In genomic region chrX:19666950-19667349, GRCh38 we compare ENCODE assay signal across 18 cellular contexts.
DNase-seq lines count a peak whose midpoint lies in the region; ATAC-seq and TF ChIP-seq lines count a peak whose summit lies in the region.
"Had no signal": no experiment of that assay in that cellular context is flagged by ENCODE, and none has a peak within 500 bp of the region (broad histone marks: within the 10 kb centered on the region; RNA-seq: fewer than 3 reads in every experiment).

No MANE protein-coding gene starts in this region.

- peak overlapping the region; percentile 64 for H3K27ac Mint-ChIP-seq in activated CD8-positive, alpha-beta T cell treated with anti-CD3 and anti-CD28 coated beads for 36 hours
- no peak overlapping the region for H3K27ac Mint-ChIP-seq in activated CD8-positive, alpha-beta T cell treated with anti-CD3 and anti-CD28 coated beads, Interleukin-2, amount 10 ng/mL, durations not matched to agents 7 days and 5 days
- peak overlapping the region; percentile 75 for H3K27ac Mint-ChIP-seq in CD4-positive, alpha-beta T cell
- H3K27ac Mint-ChIP-seq in T-cell = peak overlapping the region; percentile 62 to 67
- H3K27ac Mint-ChIP-seq in natural killer cell = peak overlapping the region; percentile 13 to 63
- H3K27ac Mint-ChIP-seq: HFFc6 had no signal

- no peak for TF ChIP-seq CTCF in activated CD8-positive, alpha-beta T cell treated with anti-CD3 and anti-CD28 coated beads for 36 hours (IDR thresholded peaks at IDR 0.05)
- TF ChIP-seq CTCF in CD4-positive, alpha-beta T cell (IDR thresholded peaks at IDR 0.05) = no peak
- no peak for TF ChIP-seq CTCF in natural killer cell (IDR thresholded peaks at IDR 0.05)

- no peaks in the 10 kb centered on the region for H3K9me3 Mint-ChIP-seq in activated CD8-positive, alpha-beta T cell treated with anti-CD3 and anti-CD28 coated beads for 36 hours
- H3K9me3 Mint-ChIP-seq in activated CD8-positive, alpha-beta T cell treated with anti-CD3 and anti-CD28 coated beads, Interleukin-2, amount 10 ng/mL, durations not matched to agents 7 days and 5 days (ENCODE audit: insufficient read depth) = no peaks in the 10 kb centered on the region
- no peaks in the 10 kb centered on the region for H3K9me3 Mint-ChIP-seq in CD4-positive, alpha-beta T cell
- H3K9me3 Mint-ChIP-seq in T-cell (no peaks in the 10 kb centered on the region), natural killer cell (no peaks in the 10 kb centered on the region)
- H3K9me3 Mint-ChIP-seq: HFFc6 had no signal

- no peak overlapping the region for H3K4me3 Mint-ChIP-seq in activated CD8-positive, alpha-beta T cell treated with anti-CD3 and anti-CD28 coated beads for 36 hours
- no peak overlapping the region for H3K4me3 Mint-ChIP-seq in activated CD8-positive, alpha-beta T cell treated with anti-CD3 and anti-CD28 coated beads, Interleukin-2, amount 10 ng/mL, durations not matched to agents 7 days and 5 days
- no peak overlapping the region for H3K4me3 Mint-ChIP-seq in CD4-positive, alpha-beta T cell
- H3K4me3 Mint-ChIP-seq in T-cell = no peak overlapping the region
- no peak overlapping the region for H3K4me3 Mint-ChIP-seq in natural killer cell
- H3K4me3 Mint-ChIP-seq: HFFc6 had no signal

- no peak for DNase-seq in activated CD8-positive, alpha-beta T cell treated with anti-CD3 and anti-CD28 coated beads for 36 hours
- no peak for DNase-seq in activated CD8-positive, alpha-beta T cell treated with anti-CD3 and anti-CD28 coated beads, Interleukin-2, amount 10 ng/mL, durations not matched to agents 7 days and 5 days
- no peak for DNase-seq in CD4-positive, alpha-beta T cell
- no peak for DNase-seq in T-cell
- DNase-seq in natural killer cell = no peak
- DNase-seq in Ammon's horn (ENCODE audit: low spot score) = no peak
- DNase-seq in DMS153 treated with DMSO at 0.1 percent for 48 hours (lab: John Stamatoyannopoulos, UW; ENCODE audit: unreplicated experiment) = no peak
- DNase-seq: AML-193, GDM1, HFFc6, MG63, NCI-H1092, NCI-H146, NCI-H2081, NCI-H510A, NCI-H774 had no signal

- H3K27ac ChIP-seq in CD4-positive, alpha-beta T cell (ENCODE audit: low read depth, low read length) = no peak overlapping the region
- H3K27ac ChIP-seq: RWPE1 had no signal

- POLR2A ChIA-PET in activated CD8-positive, alpha-beta T cell treated with anti-CD3 and anti-CD28 coated beads for 36 hours (lab: Charles Lee) = no interaction called here
- POLR2A ChIA-PET in activated CD8-positive, alpha-beta T cell treated with anti-CD3 and anti-CD28 coated beads, Interleukin-2, amount 10 ng/mL, durations not matched to agents 7 days and 5 days (lab: Charles Lee) = no interaction called here
- POLR2A ChIA-PET in CD4-positive, alpha-beta T cell (lab: Charles Lee) = no interaction called here
- POLR2A ChIA-PET in T-cell (lab: Charles Lee) = no interaction called here

- H3K36me3 Mint-ChIP-seq in activated CD8-positive, alpha-beta T cell treated with anti-CD3 and anti-CD28 coated beads for 36 hours (ENCODE audit: low read depth) = peaks cover 22% of the 10 kb centered on the region
- peaks cover 22% of the 10 kb centered on the region for H3K36me3 Mint-ChIP-seq in activated CD8-positive, alpha-beta T cell treated with anti-CD3 and anti-CD28 coated beads, Interleukin-2, amount 10 ng/mL, durations not matched to agents 7 days and 5 days (ENCODE audit: low read depth)
- peaks cover 59% of the 10 kb centered on the region for H3K36me3 Mint-ChIP-seq in CD4-positive, alpha-beta T cell (ENCODE audit: low read depth)
- peaks cover 18% of the 10 kb centered on the region for H3K36me3 Mint-ChIP-seq in T-cell
- no peaks in the 10 kb centered on the region for H3K36me3 Mint-ChIP-seq in natural killer cell

- no peaks in the 10 kb centered on the region for H3K27me3 Mint-ChIP-seq in activated CD8-positive, alpha-beta T cell treated with anti-CD3 and anti-CD28 coated beads for 36 hours
- H3K27me3 Mint-ChIP-seq in activated CD8-positive, alpha-beta T cell treated with anti-CD3 and anti-CD28 coated beads, Interleukin-2, amount 10 ng/mL, durations not matched to agents 7 days and 5 days (ENCODE audit: low read depth) = no peaks in the 10 kb centered on the region
- no peaks in the 10 kb centered on the region for H3K27me3 Mint-ChIP-seq in CD4-positive, alpha-beta T cell
- no peaks in the 10 kb centered on the region for H3K27me3 Mint-ChIP-seq in T-cell
- no peaks in the 10 kb centered on the region for H3K27me3 Mint-ChIP-seq in natural killer cell (ENCODE audit: low read depth in 2 of 2)

- peaks cover 64% of the 10 kb centered on the region for H3K4me1 Mint-ChIP-seq in activated CD8-positive, alpha-beta T cell treated with anti-CD3 and anti-CD28 coated beads for 36 hours (ENCODE audit: low read depth)
- H3K4me1 Mint-ChIP-seq in activated CD8-positive, alpha-beta T cell treated with anti-CD3 and anti-CD28 coated beads, Interleukin-2, amount 10 ng/mL, durations not matched to agents 7 days and 5 days (ENCODE audit: low read depth) = peaks cover 5% of the 10 kb centered on the region
- H3K4me1 Mint-ChIP-seq in CD4-positive, alpha-beta T cell (ENCODE audit: low read depth) = peaks cover 61% of the 10 kb centered on the region
- H3K4me1 Mint-ChIP-seq in T-cell (peaks cover 47 to 82% (median 57%) of the 10 kb centered on the region in 3 donors), natural killer cell (peaks cover 38 to 52% of the 10 kb centered on the region in 2 donors)

- CTCF ChIA-PET in activated CD8-positive, alpha-beta T cell treated with anti-CD3 and anti-CD28 coated beads for 36 hours (lab: Charles Lee) = no interaction called here
- CTCF ChIA-PET in activated CD8-positive, alpha-beta T cell treated with anti-CD3 and anti-CD28 coated beads, Interleukin-2, amount 10 ng/mL, durations not matched to agents 7 days and 5 days (lab: Charles Lee) = no interaction called here
- CTCF ChIA-PET in CD4-positive, alpha-beta T cell (lab: Charles Lee) = no interaction called here
- CTCF ChIA-PET in T-cell (lab: Charles Lee) = no interaction called here

- ATAC-seq in activated CD8-positive, alpha-beta T cell treated with anti-CD3 and anti-CD28 coated beads for 36 hours = no peak
- no peak for ATAC-seq in activated CD8-positive, alpha-beta T cell treated with anti-CD3 and anti-CD28 coated beads, Interleukin-2, amount 10 ng/mL, durations not matched to agents 7 days and 5 days
- no peak for ATAC-seq in CD4-positive, alpha-beta T cell (ENCODE audit: poor library complexity)
- no peak for ATAC-seq in T-cell (replicated peaks in 1 of 4)
- ATAC-seq in natural killer cell = no peak
- ATAC-seq in HG03095 (IDR thresholded peaks at IDR 0.05; ENCODE audit: unreplicated experiment) = no peak

- H3K9me3 ChIP-seq in CD4-positive, alpha-beta T cell (ENCODE audit: control insufficient read depth, low read length) = no peaks in the 10 kb centered on the region
- H3K9me3 ChIP-seq: MG63 had no signal

- intact Hi-C loops in activated CD8-positive, alpha-beta T cell treated with anti-CD3 and anti-CD28 coated beads for 36 hours (cut with micrococcal nuclease) = no loop called here
- intact Hi-C loops in CD4-positive, alpha-beta T cell (cut with DNase I, micrococcal nuclease) = no loop called here
- intact Hi-C loops in natural killer cell (cut with micrococcal nuclease) = no loop called here

- H3K27me3 ChIP-seq in CD4-positive, alpha-beta T cell (ENCODE audit: control insufficient read depth, insufficient read depth, low read length) = no peaks in the 10 kb centered on the region
- H3K27me3 ChIP-seq: MG63 had no signal
